In the genomic region with DNA sequence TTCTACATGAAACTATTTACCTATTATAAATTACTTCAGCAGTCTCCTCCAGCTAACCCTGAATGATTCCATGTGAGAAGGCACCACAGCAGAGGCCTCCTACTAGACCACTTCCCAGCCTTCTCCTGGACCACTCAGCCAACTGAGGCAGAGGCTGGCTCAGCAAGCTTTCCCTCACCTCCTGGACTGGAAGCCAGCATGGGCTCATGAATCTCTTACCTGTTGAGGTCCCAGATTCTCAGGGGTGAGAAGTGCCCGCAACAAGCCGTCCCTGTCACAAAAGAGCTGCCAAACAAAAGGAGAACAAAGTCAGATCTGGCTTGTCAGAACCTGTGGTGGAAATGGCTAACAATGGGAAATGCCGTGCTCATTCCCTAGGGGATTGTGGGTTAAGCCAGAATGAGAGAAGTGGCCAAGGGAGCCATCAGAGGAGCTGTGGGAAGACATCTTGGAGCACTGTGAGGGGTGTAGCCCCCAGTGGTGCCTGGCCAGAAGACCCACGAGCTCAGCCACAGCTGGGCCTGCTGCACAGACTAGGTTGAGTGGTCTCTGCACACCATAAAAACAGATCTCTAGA, we compare ENCODE assay signal across 1 cellular context.
TF ChIP-seq lines count a peak whose summit lies in the region.

No MANE protein-coding gene starts in this region.

TF ChIP-seq in WTC11, 78 proteins besides CTCF, POLR2A, EP300 and RAD21 (continued from another document):
- TF ChIP-seq, protein P1, sequence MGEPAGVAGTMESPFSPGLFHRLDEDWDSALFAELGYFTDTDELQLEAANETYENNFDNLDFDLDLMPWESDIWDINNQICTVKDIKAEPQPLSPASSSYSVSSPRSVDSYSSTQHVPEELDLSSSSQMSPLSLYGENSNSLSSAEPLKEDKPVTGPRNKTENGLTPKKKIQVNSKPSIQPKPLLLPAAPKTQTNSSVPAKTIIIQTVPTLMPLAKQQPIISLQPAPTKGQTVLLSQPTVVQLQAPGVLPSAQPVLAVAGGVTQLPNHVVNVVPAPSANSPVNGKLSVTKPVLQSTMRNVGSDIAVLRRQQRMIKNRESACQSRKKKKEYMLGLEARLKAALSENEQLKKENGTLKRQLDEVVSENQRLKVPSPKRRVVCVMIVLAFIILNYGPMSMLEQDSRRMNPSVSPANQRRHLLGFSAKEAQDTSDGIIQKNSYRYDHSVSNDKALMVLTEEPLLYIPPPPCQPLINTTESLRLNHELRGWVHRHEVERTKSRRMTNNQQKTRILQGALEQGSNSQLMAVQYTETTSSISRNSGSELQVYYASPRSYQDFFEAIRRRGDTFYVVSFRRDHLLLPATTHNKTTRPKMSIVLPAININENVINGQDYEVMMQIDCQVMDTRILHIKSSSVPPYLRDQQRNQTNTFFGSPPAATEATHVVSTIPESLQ (CRISPR knock-in tag; IDR thresholded peaks at IDR 0.05) = no peak
